Comparison of ENCODE assay signal across 15 cellular contexts in genomic region chr22:28856095-28856455, GRCh38.
"Had no signal": no experiment of that assay in that cellular context is flagged by ENCODE, and none has a peak within 500 bp of the region (broad histone marks: within the 10 kb centered on the region; RNA-seq: fewer than 3 reads in every experiment).

No MANE protein-coding gene starts in this region.

- ATAC-seq: activated CD4-positive, CD25-positive, alpha-beta regulatory T cell treated with anti-CD3 and anti-CD28 coated beads, Interleukin-2, amount 50 U/mL, for 24 hours; stimulated activated memory B cell treated with anti-CD40 and anti-IgM and Interleukin-4, amounts not matched to agents 10 μg/mL and 1 μg/mL and 100 μg/mL, for 72 hours had no signal

- H3K4me3 ChIP-seq: coronary artery, heart right ventricle, sigmoid colon, smooth muscle cell, stomach, suprapubic skin, tibial nerve, uterus had no signal

- H3K9me3 ChIP-seq: heart right ventricle, sigmoid colon, stomach, suprapubic skin, tibial nerve, uterus had no signal

- H3K36me3 ChIP-seq: heart right ventricle, sigmoid colon, stomach, suprapubic skin, tibial nerve, uterus had no signal

- H3K27me3 ChIP-seq: heart right ventricle, sigmoid colon, stomach, suprapubic skin, tibial nerve, uterus had no signal

- H3K27ac ChIP-seq: coronary artery, epithelial cell of prostate, heart right ventricle, parathyroid adenoma, sigmoid colon, stomach, suprapubic skin, tibial nerve, uterus, VCaP had no signal

- DNase-seq: activated effector memory CD4-positive, alpha-beta T cell treated with Interleukin-2 at 50 U/mL for 16 hours; left cardiac atrium had no signal

- H3K4me1 ChIP-seq: parathyroid adenoma, uterus had no signal
